8 cellular contexts compared by ENCODE assay signal in the genomic region with DNA sequence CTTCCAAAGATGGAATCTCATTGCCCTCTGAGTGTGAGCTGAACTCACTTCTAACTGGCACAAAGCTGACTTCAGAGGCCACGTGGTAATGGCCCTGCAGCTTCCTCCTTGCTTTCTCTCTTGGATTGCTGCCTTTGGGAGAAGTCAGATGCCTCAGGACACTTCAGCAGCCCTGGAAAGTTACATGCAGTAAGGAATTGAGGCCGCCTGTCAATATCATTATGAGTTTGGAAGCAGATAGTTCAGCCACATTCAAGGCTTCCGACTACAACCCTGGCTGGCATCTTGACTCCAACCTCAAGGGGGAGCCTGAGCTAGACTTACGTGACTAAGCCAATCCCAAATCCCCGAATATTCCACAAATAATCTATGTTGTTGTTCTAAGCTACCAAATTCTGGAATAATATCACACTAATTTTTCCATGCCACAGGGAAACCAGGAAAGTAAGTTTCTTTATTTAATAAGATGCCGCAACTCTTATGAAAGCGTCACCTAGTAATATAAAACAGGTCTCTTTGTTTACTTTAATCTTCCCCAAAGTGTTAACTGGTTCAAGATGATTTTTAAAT. TPM values are rescaled to one million over a fixed set of nuclear protein-coding genes. Genes with fewer than 3 reads are reported as not detected.
A peak's percentile ranks its signal among the peaks of the same experiment; 100 is the strongest.
DNase-seq lines count a peak whose midpoint lies in the region; ATAC-seq and TF ChIP-seq lines count a peak whose summit lies in the region.

No MANE protein-coding gene starts in this region.

- DNase-seq in AG04449 (ENCODE audit: low read depth, low spot score) (no peak), GM12865 (ENCODE audit: low read depth) (peak; percentile 30), NCI-H82 treated with DMSO at 0.1 percent for 48 hours (lab: John Stamatoyannopoulos, UW; ENCODE audit: unreplicated experiment) (peak; percentile 0), dermis microvascular lymphatic vessel endothelial cell (ENCODE audit: low read depth in 2 of 2) (peak; percentile 60 to 80), medulla oblongata (ENCODE audit: extremely low spot score) (peak; percentile 81), cerebellar nuclear complex (lab: John Stamatoyannopoulos, UW) (no peak), NOMO-1 treated with dmso at 0.1 percent for 144 hours (lab: John Stamatoyannopoulos, UW; ENCODE audit: unreplicated experiment) (no peak)
- no peak for DNase-seq in natural killer cell treated with Interleukin-12 subunit alpha and Interleukin-12 subunit beta and Interleukin-15 and Interleukin-18, amount 100 ng/mL, for 72 hours (ENCODE audit: low spot score)

- no peak overlapping the region for H3K27ac Mint-ChIP-seq in natural killer cell treated with Interleukin-12 subunit alpha and Interleukin-12 subunit beta and Interleukin-15 and Interleukin-18, amount 100 ng/mL, for 72 hours

- no peak overlapping the region for H3K4me3 Mint-ChIP-seq in natural killer cell treated with Interleukin-12 subunit alpha and Interleukin-12 subunit beta and Interleukin-15 and Interleukin-18, amount 100 ng/mL, for 72 hours

- peak; percentile 83 for TF ChIP-seq CTCF in AG04449 (IDR thresholded peaks at IDR 0.05; ENCODE audit: insufficient read depth, low read length, missing control alignments)
- peak; percentile 42 for TF ChIP-seq CTCF in GM12865 (IDR thresholded peaks at IDR 0.05; ENCODE audit: insufficient read depth, low read depth, low read length, missing control alignments)

- no peaks in the 10 kb centered on the region for H3K27me3 Mint-ChIP-seq in natural killer cell treated with Interleukin-12 subunit alpha and Interleukin-12 subunit beta and Interleukin-15 and Interleukin-18, amount 100 ng/mL, for 72 hours

- H3K9me3 Mint-ChIP-seq in natural killer cell treated with Interleukin-12 subunit alpha and Interleukin-12 subunit beta and Interleukin-15 and Interleukin-18, amount 100 ng/mL, for 72 hours = no peaks in the 10 kb centered on the region

- CTCF ChIA-PET in AG04449 (lab: Yijun Ruan, JAX) = interaction anchor here (0.7 to 4.2 kb wide), 53 partner anchors 9 to 320 kb away, joined by 3 to 66 read pairs (median 5); a partner anchor contains a TSS

- no peak for ATAC-seq in natural killer cell treated with Interleukin-12 subunit alpha and Interleukin-12 subunit beta and Interleukin-15 and Interleukin-18, amount 100 ng/mL, for 72 hours

- POLR2A ChIA-PET in AG04449 (lab: Yijun Ruan, JAX) = interaction anchor here (0.6 to 1.2 kb wide), 2 partner anchors 13 to 252 kb away, joined by 3 read pairs; a partner anchor contains a TSS

- H3K4me3 ChIP-seq in AG04449 (ENCODE audit: low read depth, low read length) (no peak overlapping the region), GM12865 (ENCODE audit: low read depth, low read length) (no peak overlapping the region)

- peaks cover 24% of the 10 kb centered on the region for H3K36me3 Mint-ChIP-seq in natural killer cell treated with Interleukin-12 subunit alpha and Interleukin-12 subunit beta and Interleukin-15 and Interleukin-18, amount 100 ng/mL, for 72 hours

- peaks cover 0 to 9% of the 10 kb centered on the region in 2 donors for H3K4me1 Mint-ChIP-seq in natural killer cell treated with Interleukin-12 subunit alpha and Interleukin-12 subunit beta and Interleukin-15 and Interleukin-18, amount 100 ng/mL, for 72 hours (ENCODE audit: low read depth in 2 of 2)

RNA-seq across cellular contexts. Expression of a gene that starts 13.6 kb away (rescaled TPM):
- total RNA-seq in dermis microvascular lymphatic vessel endothelial cell = 18.0 and 18.7 TPM in 2 replicates
- total RNA-seq in natural killer cell treated with Interleukin-12 subunit alpha and Interleukin-12 subunit beta and Interleukin-15 and Interleukin-18, amount 100 ng/mL, for 72 hours = 10 to 100 TPM; 44.4 to 45.1 TPM

RNA-seq across cellular contexts. Expression of a gene that starts 18.0 kb away (rescaled TPM):
- total RNA-seq in dermis microvascular lymphatic vessel endothelial cell = under 0.01 TPM in 1 of 2 replicates, not detected in the other
- total RNA-seq in natural killer cell treated with Interleukin-12 subunit alpha and Interleukin-12 subunit beta and Interleukin-15 and Interleukin-18, amount 100 ng/mL, for 72 hours = not detected

Comparison
In these comparisons a context has a peak if more than half of its experiments do, and no peak if none do; other contexts are left out.
1. DNase-seq: peak in GM12865 (single experiment), NCI-H82 treated with DMSO at 0.1 percent for 48 hours (single experiment), dermis microvascular lymphatic vessel endothelial cell (2 of 2) and medulla oblongata (single experiment); none in AG04449 (single experiment), cerebellar nuclear complex (0 of 2), NOMO-1 treated with dmso at 0.1 percent for 144 hours (single experiment) and natural killer cell treated with Interleukin-12 subunit alpha and Interleukin-12 subunit beta and Interleukin-15 and Interleukin-18, amount 100 ng/mL, for 72 hours (single experiment).